ENCODE assay signal across 8 cellular contexts in genomic region chr14:100239840-100240724, GRCh38. TPM values are rescaled to one million over a fixed set of nuclear protein-coding genes. Genes with fewer than 3 reads are reported as not detected.
DNase-seq lines count a peak whose midpoint lies in the region; ATAC-seq and TF ChIP-seq lines count a peak whose summit lies in the region.

No MANE protein-coding gene starts in this region.

- H3K4me3 Mint-ChIP-seq in HFFc6 (peak overlapping the region; percentile 95), progenitor cell of endocrine pancreas (ENCODE audit: low read depth) (peak overlapping the region; percentile 88)

- ATAC-seq in left cardiac atrium: peak; percentile 64 to 68
- ATAC-seq in upper lobe of right lung: peak; percentile 74

- H3K4me1 ChIP-seq in upper lobe of right lung: peaks cover 54% of the 10 kb centered on the region

- no peaks in the 10 kb centered on the region for H3K27me3 ChIP-seq in upper lobe of right lung

- H3K36me3 ChIP-seq in upper lobe of right lung: no peaks in the 10 kb centered on the region

- peaks cover 37% of the 10 kb centered on the region for H3K36me3 Mint-ChIP-seq in HFFc6 (ENCODE audit: low read depth)
- H3K36me3 Mint-ChIP-seq in progenitor cell of endocrine pancreas (ENCODE audit: insufficient read depth): peaks cover 9% of the 10 kb centered on the region

- peak overlapping the region; percentile 80 for H3K27ac ChIP-seq in upper lobe of right lung

- H3K27ac Mint-ChIP-seq in HFFc6 (peak overlapping the region; percentile 91), progenitor cell of endocrine pancreas (peak overlapping the region; percentile 98)

- DNase-seq in GM10248 (ENCODE audit: extremely low spot score): peak; percentile 88
- peak; percentile 92 for DNase-seq in HFFc6
- peak; percentile 81 for DNase-seq in NAMALWA (ENCODE audit: low spot score)
- DNase-seq in T follicular helper cell (ENCODE audit: low read depth): peak; percentile 81
- peak; percentile 93 for DNase-seq in amniotic epithelial cell (ENCODE audit: low read depth)
- peak; percentile 92 for DNase-seq in left cardiac atrium
- DNase-seq in progenitor cell of endocrine pancreas (ENCODE audit: low spot score, unreplicated experiment): peak; percentile 86
- DNase-seq in upper lobe of right lung: peak; percentile 94

- POLR2A ChIA-PET in GM10248 (lab: Yijun Ruan, JAX): interaction anchor here (0.6 to 1.3 kb wide), 2 partner anchors 19 to 135 kb away, joined by 3 read pairs; a partner anchor contains a TSS

- H3K4me1 Mint-ChIP-seq in HFFc6 (ENCODE audit: low read depth): peaks cover 38% of the 10 kb centered on the region
- peaks cover 38% of the 10 kb centered on the region for H3K4me1 Mint-ChIP-seq in progenitor cell of endocrine pancreas (ENCODE audit: low read depth)

- CTCF ChIA-PET in GM10248 (lab: Yijun Ruan, JAX): interaction anchor here (1.2 to 4.8 kb wide), 11 partner anchors 10 to 138 kb away, joined by 3 to 19 read pairs (median 5); a partner anchor contains a TSS

- H3K4me3 ChIP-seq in upper lobe of right lung: peak overlapping the region; percentile 88

- H3K9me3 Mint-ChIP-seq in HFFc6 (no peaks in the 10 kb centered on the region), progenitor cell of endocrine pancreas (ENCODE audit: low read depth) (no peaks in the 10 kb centered on the region)

- no peaks in the 10 kb centered on the region; the same call in none of the 2 replicates for H3K27me3 Mint-ChIP-seq in HFFc6 (ENCODE audit: insufficient read depth)
- no peaks in the 10 kb centered on the region for H3K27me3 Mint-ChIP-seq in progenitor cell of endocrine pancreas

- TF ChIP-seq CTCF in GM10248 (IDR thresholded peaks at IDR 0.05; ENCODE audit: control extremely low read depth, extremely low read depth, low read depth, missing control alignments) (peak; percentile 60), HFFc6 (IDR thresholded peaks at IDR 0.05) (peak; percentile 80), progenitor cell of endocrine pancreas (IDR thresholded peaks at IDR 0.05; ENCODE audit: unreplicated experiment) (peak; percentile 70), upper lobe of right lung (IDR thresholded peaks at IDR 0.05) (peak; percentile 50)

- no peaks in the 10 kb centered on the region for H3K9me3 ChIP-seq in upper lobe of right lung

- intact Hi-C loops in left cardiac atrium (cut with DNase I) (no loop called here), upper lobe of right lung (cut with DNase I) (no loop called here)

RNA-seq across cellular contexts. Expression of gene YY1, which starts 1.1 kb away (rescaled TPM):
- 10 to 100 TPM; 57.0 to 70.8 (median 68.1) TPM for total RNA-seq in HFFc6 (2021; fragmentation: NEBNext Ultra II Directional; extraction: Animal tissue kit (Norgen Biotek cat#: 25700))
- total RNA-seq in left cardiac atrium: 10 to 100 TPM; 41.0 to 45.7 TPM
- 86.6 and 90.2 TPM in 2 replicates for total RNA-seq in progenitor cell of endocrine pancreas
- 69.4 TPM for total RNA-seq in upper lobe of right lung

Comparison
In these comparisons a context has a peak if more than half of its experiments do, and no peak if none do; other contexts are left out.
1. Peak in every context shown above with its lines: DNase-seq, ATAC-seq, H3K4me3 ChIP-seq and H3K27ac ChIP-seq.